Comparison of ENCODE assay signal across 8 cellular contexts in genomic region chr20:329325-329695, GRCh38. TPM values are rescaled to one million over a fixed set of nuclear protein-coding genes. Genes with fewer than 3 reads are reported as not detected.
DNase-seq lines count a peak whose midpoint lies in the region; ATAC-seq and TF ChIP-seq lines count a peak whose summit lies in the region.
"Had no signal": no experiment of that assay in that cellular context is flagged by ENCODE, and none has a peak within 500 bp of the region (broad histone marks: within the 10 kb centered on the region; RNA-seq: fewer than 3 reads in every experiment).

No MANE protein-coding gene starts in this region.

- DNase-seq in NB4 (ENCODE audit: low read depth) (peak; percentile 31), ACHN (no peak), sciatic nerve (ENCODE audit: low spot score) (no peak), GM10266 (ENCODE audit: extremely low spot score) (no peak)
- DNase-seq: activated CD4-positive, alpha-beta T cell treated with anti-CD3 and anti-CD28 coated beads for 48 hours; stimulated activated CD4-positive, alpha-beta T cell treated with anti-CD3 and anti-CD28 coated beads, Interleukin-4, amount 100 ng/mL, for 4 hours had no signal

- TF ChIP-seq CTCF in 22Rv1 (IDR thresholded peaks at IDR 0.05) (no peak), NB4 (IDR thresholded peaks at IDR 0.05; ENCODE audit: low read depth, low read length) (no peak), gastroesophageal sphincter (IDR thresholded peaks at IDR 0.05) (no peak), GM10266 (IDR thresholded peaks at IDR 0.05; ENCODE audit: control insufficient read depth, insufficient read depth, low read depth, missing control alignments) (no peak)

- in situ Hi-C loops in ACHN (cut with HindIII; ENCODE audit: low pct_ligation_motif_present, low pct_unique_long_range_greater_than_20kb, low sequenced_read_pairs): no loop called here

- no peaks in the 10 kb centered on the region for H3K9me3 ChIP-seq in gastroesophageal sphincter

- ATAC-seq in gastroesophageal sphincter (no peak), sciatic nerve (no peak)

- no peaks in the 10 kb centered on the region for H3K27me3 ChIP-seq in gastroesophageal sphincter

- H3K27ac ChIP-seq in 22Rv1 (peak overlapping the region; percentile 39), gastroesophageal sphincter (peak overlapping the region in 3 of 4 donors; percentile 95 to 97 (median 95))

- no peak for TF ChIP-seq POLR2A in NB4 (IDR thresholded peaks at IDR 0.05; ENCODE audit: extremely low read depth, insufficient read length)
- TF ChIP-seq POLR2A in gastroesophageal sphincter (IDR thresholded peaks at IDR 0.05): no peak

- peaks cover 0 to 60% (median 11%) of the 10 kb centered on the region in 3 donors for H3K4me1 ChIP-seq in gastroesophageal sphincter

- TF ChIP-seq EP300 in gastroesophageal sphincter (IDR thresholded peaks at IDR 0.05): no peak

- 39 to 42% methylated on average over 2 to 3 of the region's 4 CpGs for WGBS in gastroesophageal sphincter (ENCODE audit: low coverage in 1 of 2), 2 donors

- H3K4me3 ChIP-seq in NB4 (ENCODE audit: low read depth, low read length): peak overlapping the region; percentile 16
- no peak overlapping the region for H3K4me3 ChIP-seq in gastroesophageal sphincter

- intact Hi-C loops in sciatic nerve (cut with DNase I): no loop called here

- H3K36me3 ChIP-seq in gastroesophageal sphincter: no peaks in the 10 kb centered on the region

RNA-seq across cellular contexts. Expression of gene SOX12, which starts 4.0 kb away (rescaled TPM):
- total RNA-seq in gastroesophageal sphincter (1 to 10 TPM; 3.4 to 7.3 (median 5.9) TPM), sciatic nerve (17.0 TPM)

RNA-seq across cellular contexts. Expression of gene NRSN2, which starts 17.6 kb away (rescaled TPM):
- total RNA-seq in gastroesophageal sphincter (10 to 100 TPM; 25.3 to 51.6 (median 30.2) TPM), sciatic nerve (39.6 TPM)

RNA-seq across cellular contexts. Expression of gene ZCCHC3, which starts 31.9 kb away (rescaled TPM):
- total RNA-seq in gastroesophageal sphincter: 10 to 100 TPM; 17.4 to 24.0 (median 21.4) TPM
- 15.6 TPM for total RNA-seq in sciatic nerve

RNA-seq across cellular contexts. Expression of gene C20orf96, which starts 38.8 kb away (rescaled TPM):
- total RNA-seq in gastroesophageal sphincter (1 to 10 TPM in 2 of 4 donors, under 1 TPM in 2; 0.67 to 3.1 (median 1.3) TPM), sciatic nerve (8.7 TPM)

RNA-seq across cellular contexts. Expression of gene TRIB3, which starts 51.2 kb away (rescaled TPM):
- total RNA-seq in gastroesophageal sphincter (1 to 10 TPM in 3 of 4 donors, under 1 TPM in 1; 0.31 to 5.6 (median 3.9) TPM), sciatic nerve (6.2 TPM)
